ENCODE assay signal across 10 cellular contexts in the genomic region with DNA sequence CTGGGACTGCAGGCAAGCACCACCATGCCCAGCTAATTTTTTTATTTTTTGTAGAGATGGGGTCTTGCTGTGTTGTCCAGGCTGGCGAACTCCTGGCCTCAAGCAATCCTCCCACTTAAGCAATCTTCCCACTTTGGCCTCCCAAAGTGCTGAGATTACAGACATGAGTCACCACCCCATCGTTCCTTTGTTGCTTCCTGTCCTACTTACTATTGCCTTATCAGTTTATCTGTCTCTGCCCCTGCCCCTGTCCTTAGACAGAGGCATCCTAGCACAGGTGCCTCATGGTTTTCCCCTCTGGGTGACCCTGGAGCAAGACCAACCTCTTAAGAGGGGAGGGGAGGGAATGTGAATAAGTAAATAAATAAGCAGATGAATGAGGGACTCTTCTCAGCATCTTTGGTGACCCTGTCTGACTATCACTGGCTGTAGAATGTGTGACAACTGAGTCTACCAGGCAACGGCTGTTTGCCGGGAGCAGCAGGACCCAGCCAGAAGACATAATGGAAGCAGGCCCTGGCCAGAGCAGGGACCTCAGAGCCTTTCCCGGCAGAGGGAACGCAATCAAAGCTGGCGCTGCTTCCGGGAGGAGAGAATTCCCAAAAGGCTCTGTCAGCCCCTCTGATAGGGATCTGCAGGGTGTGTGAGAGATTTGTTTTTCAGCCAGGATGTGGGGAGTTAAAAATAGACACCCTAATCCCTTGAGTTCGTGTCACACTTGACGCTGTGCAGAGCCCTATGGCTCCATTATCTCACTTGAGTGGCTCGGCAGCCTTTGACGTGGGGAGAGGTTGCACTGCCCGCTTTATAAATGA. TPM values are rescaled to one million over a fixed set of nuclear protein-coding genes. Genes with fewer than 3 reads are reported as not detected.
A peak's percentile ranks its signal among the peaks of the same experiment; 100 is the strongest.
DNase-seq lines count a peak whose midpoint lies in the region; ATAC-seq and TF ChIP-seq lines count a peak whose summit lies in the region.
"Had no signal": no experiment of that assay in that cellular context is flagged by ENCODE, and none has a peak within 500 bp of the region (broad histone marks: within the 10 kb centered on the region; RNA-seq: fewer than 3 reads in every experiment).

No MANE protein-coding gene starts in this region.

- ATAC-seq in sciatic nerve (no peak), HG02763 (IDR thresholded peaks at IDR 0.05; ENCODE audit: unreplicated experiment) (no peak)

- H3K4me2 ChIP-seq in fibroblast of lung (ENCODE audit: extremely low read depth, insufficient read depth, low read length) (no peak overlapping the region), parathyroid adenoma (ENCODE audit: low read length) (peak overlapping the region; percentile 1)

- no peaks in the 10 kb centered on the region for H3K36me3 ChIP-seq in fibroblast of lung (ENCODE audit: control insufficient read depth, insufficient read depth, low read length)
- no peaks in the 10 kb centered on the region for H3K36me3 ChIP-seq in parathyroid adenoma (ENCODE audit: control insufficient read depth, insufficient read depth, low read length)

- POLR2A ChIA-PET in HEK293T (lab: Yijun Ruan, JAX), result no interaction called here

- DNase-seq in Daoy (ENCODE audit: low read depth) (peak; percentile 70), NCI-H82 (lab: John Stamatoyannopoulos, UW) (peak; percentile 76), fibroblast of lung (ENCODE audit: low read depth in 2 of 2) (peak in 1 of 2 donors; percentile 53), HEK293T (ENCODE audit: extremely low spot score) (no peak), sciatic nerve (ENCODE audit: low spot score) (no peak), lower leg skin (ENCODE audit: low spot score in 2 of 2) (no peak)
- DNase-seq: NCI-H1105; stimulated activated CD4-positive, alpha-beta T cell treated with anti-CD3 and anti-CD28 coated beads, Interleukin-15, amount 100 ng/mL, for 24 hours had no signal

- H3K27ac ChIP-seq in fibroblast of lung (ENCODE audit: insufficient read depth, low read length) (peak overlapping the region; percentile 13), parathyroid adenoma (peak overlapping the region; percentile 66)

- no peaks in the 10 kb centered on the region for H4K20me1 ChIP-seq in fibroblast of lung (ENCODE audit: control insufficient read depth, extremely low read depth, insufficient read depth, low read length)

- 45 to 46% methylated on average over 13 of the region's 13 CpGs for WGBS in lower leg skin, 2 donors

- no peak overlapping the region for H2AFZ ChIP-seq in fibroblast of lung (ENCODE audit: low read length)
- peak overlapping the region; percentile 64 for H2AFZ ChIP-seq in parathyroid adenoma

- no peak overlapping the region for H3K4me3 ChIP-seq in fibroblast of lung (replicated peaks in 1 of 4; ENCODE audit: control extremely low read depth in 1 of 4, insufficient read depth in 1 of 4, low read depth in 3 of 4, low read length in 4 of 4)
- H3K4me3 ChIP-seq in parathyroid adenoma (ENCODE audit: low read depth, low read length), result peak overlapping the region; percentile 11
- H3K4me3 ChIP-seq in lower leg skin (ENCODE audit: low read depth, poor library complexity, severe bottlenecking), result no peak overlapping the region

- TF ChIP-seq POLR2A in lower leg skin (IDR thresholded peaks at IDR 0.05), result no peak

- H3K9ac ChIP-seq in fibroblast of lung (ENCODE audit: insufficient read depth, low read length) (no peak overlapping the region), parathyroid adenoma (no peak overlapping the region)

- H3K9me3 ChIP-seq in fibroblast of lung (ENCODE audit: control insufficient read depth, insufficient read depth, low read depth, low read length) (no peaks in the 10 kb centered on the region), parathyroid adenoma (ENCODE audit: control insufficient read depth, low read length) (no peaks in the 10 kb centered on the region)

- CTCF ChIA-PET in HEK293T (lab: Yijun Ruan, JAX), result interaction anchor here (1.0 kb wide), 1 partner anchor 79 kb away, joined by 5 read pairs; no protein-coding TSS in a partner anchor

- TF ChIP-seq CTCF in fibroblast of lung (conservative IDR thresholded peaks at IDR 0.05 in 1 of 2, IDR thresholded peaks at IDR 0.05 in 1 of 2; ENCODE audit: low read depth in 1 of 2, low read length in 2 of 2) (no peak), parathyroid adenoma (IDR thresholded peaks at IDR 0.05) (no peak), lower leg skin (IDR thresholded peaks at IDR 0.05) (no peak)

- H3K4me1 ChIP-seq in fibroblast of lung (ENCODE audit: control insufficient read depth, extremely low read depth, insufficient read depth, low read length) (peaks cover 6% of the 10 kb centered on the region), parathyroid adenoma (peaks cover 7% of the 10 kb centered on the region)

- intact Hi-C loops in sciatic nerve (cut with DNase I) (no loop called here), lower leg skin (cut with DNase I; ENCODE audit: low total_unique reads) (no loop called here)

- no peaks in the 10 kb centered on the region for H3K79me2 ChIP-seq in fibroblast of lung (ENCODE audit: control insufficient read depth, insufficient read depth, low read length)
- H3K79me2 ChIP-seq in parathyroid adenoma, result no peaks in the 10 kb centered on the region

- H3K27me3 ChIP-seq in fibroblast of lung (ENCODE audit: control insufficient read depth, insufficient read depth, low read length), result no peaks in the 10 kb centered on the region
- no peaks in the 10 kb centered on the region for H3K27me3 ChIP-seq in parathyroid adenoma (ENCODE audit: control insufficient read depth, insufficient read depth, low read length)

TF ChIP-seq in HEK293T, 16 proteins besides CTCF, POLR2A, EP300 and RAD21:
- TF ChIP-seq SUZ12 (IDR thresholded peaks at IDR 0.05) (no peak), ZNF384 (IDR thresholded peaks at IDR 0.05) (no peak), ELF4 (IDR thresholded peaks at IDR 0.05) (no peak)

RNA-seq across cellular contexts. Expression of a gene that starts 43.8 kb away (rescaled TPM):
- total RNA-seq in Daoy (2014; rRNA removed; shearing (Covaris generic)), result 14.3 and 15.9 TPM in 2 replicates
- total RNA-seq in fibroblast of lung (5.6 and 16.5 TPM in 2 replicates), sciatic nerve (70.7 TPM), lower leg skin (10 to 100 TPM; 42.5 to 68.0 (median 57.0) TPM)
- polyA plus RNA-seq in fibroblast of lung, result 13.4 and 14.6 TPM in 2 replicates
- polyA plus RNA-seq in fibroblast of lung (2012), result 16.8 and 21.4 TPM in 2 replicates
- polyA minus RNA-seq in fibroblast of lung (ENCODE audit: low replicate concordance), result 52.2 and 67.8 TPM in 2 replicates

Comparison
In these comparisons a context has a peak if more than half of its experiments do, and no peak if none do; other contexts are left out.
1. DNase-seq: peak in Daoy (single experiment) and NCI-H82 (single experiment); none in HEK293T (single experiment), sciatic nerve (single experiment) and lower leg skin (0 of 2).